ENCODE assay signal across 7 cellular contexts in the genomic region with DNA sequence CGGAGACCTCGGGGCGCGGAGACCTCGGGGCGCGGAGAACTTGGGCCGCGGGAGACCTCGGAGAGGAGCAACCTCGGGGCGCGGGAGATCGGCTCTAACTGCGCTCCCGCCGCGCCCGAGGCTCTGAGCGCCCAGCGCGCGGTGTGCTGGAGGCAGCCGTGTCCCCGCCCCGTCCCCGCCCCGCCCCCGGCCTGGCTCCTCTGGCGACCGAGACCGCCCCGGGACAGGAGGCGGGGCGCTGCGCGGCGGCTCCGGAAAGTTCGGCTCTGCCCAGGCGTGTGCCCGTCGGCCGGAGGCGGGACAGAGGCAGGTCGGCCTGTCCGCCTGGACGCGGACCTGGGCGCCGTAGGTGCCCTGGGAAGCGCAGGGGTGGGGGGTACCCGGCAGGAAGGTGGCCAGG. TPM values are rescaled to one million over a fixed set of nuclear protein-coding genes. Genes with fewer than 3 reads are reported as not detected.
DNase-seq lines count a peak whose midpoint lies in the region; ATAC-seq lines count a peak whose summit lies in the region.
"Not testable (repeated sequence)": the region's sequence is repeated elsewhere in the genome, so short reads cannot be mapped to it uniquely, and the experiment has no call there.

A gene with protein sequence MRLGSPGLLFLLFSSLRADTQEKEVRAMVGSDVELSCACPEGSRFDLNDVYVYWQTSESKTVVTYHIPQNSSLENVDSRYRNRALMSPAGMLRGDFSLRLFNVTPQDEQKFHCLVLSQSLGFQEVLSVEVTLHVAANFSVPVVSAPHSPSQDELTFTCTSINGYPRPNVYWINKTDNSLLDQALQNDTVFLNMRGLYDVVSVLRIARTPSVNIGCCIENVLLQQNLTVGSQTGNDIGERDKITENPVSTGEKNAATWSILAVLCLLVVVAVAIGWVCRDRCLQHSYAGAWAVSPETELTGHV (minus strand): TSS at position 102 of the 400 bp plus-strand sequence. CDS start 126 bp downstream, outside the sequence.

- H3K36me3 Mint-ChIP-seq in activated CD8-positive, alpha-beta memory T cell treated with anti-CD3 and anti-CD28 coated beads, Interleukin-2, amount 10 ng/mL, durations not matched to agents 7 days and 5 days; naive thymus-derived CD4-positive, alpha-beta T cell: not testable (repeated sequence)

- POLR2A ChIA-PET in naive thymus-derived CD4-positive, alpha-beta T cell (lab: Charles Lee), result not testable (repeated sequence)

- ATAC-seq in GM18867 (IDR thresholded peaks at IDR 0.05; ENCODE audit: unreplicated experiment) (peak; percentile 38), GM21528 (IDR thresholded peaks at IDR 0.05; ENCODE audit: low FRiP score, unreplicated experiment) (peak; percentile 43), HG02852 (IDR thresholded peaks at IDR 0.05; ENCODE audit: unreplicated experiment) (peak; percentile 31), HG03521 (IDR thresholded peaks at IDR 0.05; ENCODE audit: unreplicated experiment) (peak; percentile 41), Right ventricle myocardium inferior (peak; percentile 92)
- peak; percentile 64 for ATAC-seq in activated CD8-positive, alpha-beta memory T cell treated with anti-CD3 and anti-CD28 coated beads, Interleukin-2, amount 10 ng/mL, durations not matched to agents 7 days and 5 days
- ATAC-seq in naive thymus-derived CD4-positive, alpha-beta T cell, result peak; percentile 74

- not testable (repeated sequence) for H3K27ac Mint-ChIP-seq in activated CD8-positive, alpha-beta memory T cell treated with anti-CD3 and anti-CD28 coated beads, Interleukin-2, amount 10 ng/mL, durations not matched to agents 7 days and 5 days; naive thymus-derived CD4-positive, alpha-beta T cell

- not testable (repeated sequence) for H3K4me1 Mint-ChIP-seq in activated CD8-positive, alpha-beta memory T cell treated with anti-CD3 and anti-CD28 coated beads, Interleukin-2, amount 10 ng/mL, durations not matched to agents 7 days and 5 days; naive thymus-derived CD4-positive, alpha-beta T cell

- CTCF ChIA-PET in activated CD8-positive, alpha-beta memory T cell treated with anti-CD3 and anti-CD28 coated beads, Interleukin-2, amount 10 ng/mL, durations not matched to agents 7 days and 5 days (lab: Charles Lee); naive thymus-derived CD4-positive, alpha-beta T cell (lab: Charles Lee): not testable (repeated sequence)

- not testable (repeated sequence) for H3K9me3 ChIP-seq in naive thymus-derived CD4-positive, alpha-beta T cell (ENCODE audit: control insufficient read depth in 2 of 3, low read length in 3 of 3)

- not testable (repeated sequence) for H3K4me1 ChIP-seq in naive thymus-derived CD4-positive, alpha-beta T cell (ENCODE audit: control insufficient read depth in 2 of 2, insufficient read depth in 2 of 2, low read length in 2 of 2)

- not testable (repeated sequence) for H3K36me3 ChIP-seq in naive thymus-derived CD4-positive, alpha-beta T cell (ENCODE audit: control insufficient read depth in 2 of 3, insufficient read depth in 3 of 3, low read length in 3 of 3)

- not testable (repeated sequence) for H3K9me3 Mint-ChIP-seq in activated CD8-positive, alpha-beta memory T cell treated with anti-CD3 and anti-CD28 coated beads, Interleukin-2, amount 10 ng/mL, durations not matched to agents 7 days and 5 days (ENCODE audit: low read depth); naive thymus-derived CD4-positive, alpha-beta T cell

- not testable (repeated sequence) for H3K4me3 Mint-ChIP-seq in activated CD8-positive, alpha-beta memory T cell treated with anti-CD3 and anti-CD28 coated beads, Interleukin-2, amount 10 ng/mL, durations not matched to agents 7 days and 5 days; naive thymus-derived CD4-positive, alpha-beta T cell

- H3K4me3 ChIP-seq in naive thymus-derived CD4-positive, alpha-beta T cell (ENCODE audit: low read length), result not testable (repeated sequence)

- H3K27me3 Mint-ChIP-seq in activated CD8-positive, alpha-beta memory T cell treated with anti-CD3 and anti-CD28 coated beads, Interleukin-2, amount 10 ng/mL, durations not matched to agents 7 days and 5 days; naive thymus-derived CD4-positive, alpha-beta T cell: not testable (repeated sequence)

- not testable (repeated sequence) for H3K27ac ChIP-seq in naive thymus-derived CD4-positive, alpha-beta T cell (ENCODE audit: low read depth, low read length)

- not testable (repeated sequence) for H3K27me3 ChIP-seq in naive thymus-derived CD4-positive, alpha-beta T cell (ENCODE audit: control insufficient read depth in 2 of 2, insufficient read depth in 2 of 2, low read length in 2 of 2)

- not testable (repeated sequence) for DNase-seq in activated CD8-positive, alpha-beta memory T cell treated with anti-CD3 and anti-CD28 coated beads, Interleukin-2, amount 10 ng/mL, durations not matched to agents 7 days and 5 days; Right ventricle myocardium inferior (ENCODE audit: missing footprints); naive thymus-derived CD4-positive, alpha-beta T cell

- intact Hi-C loops in Right ventricle myocardium inferior (cut with DNase I); naive thymus-derived CD4-positive, alpha-beta T cell (cut with micrococcal nuclease): not testable (repeated sequence)

RNA-seq across cellular contexts. Expression of the gene that starts here (rescaled TPM):
- total RNA-seq in activated CD8-positive, alpha-beta memory T cell treated with anti-CD3 and anti-CD28 coated beads, Interleukin-2, amount 10 ng/mL, durations not matched to agents 7 days and 5 days, result 1 to 10 TPM; 1.1 to 1.7 TPM
- 4.9 TPM for total RNA-seq in Right ventricle myocardium inferior
- 10 to 100 TPM in 3 of 5 experiments, 1 to 10 TPM in 2; 3.3 to 20.4 (median 10.7) TPM for total RNA-seq in naive thymus-derived CD4-positive, alpha-beta T cell
- 1 to 10 TPM in 1 of 2 donors, under 1 TPM in 1; 0.45 to 3.6 TPM for polyA plus RNA-seq in naive thymus-derived CD4-positive, alpha-beta T cell

Comparison
In these comparisons a context has a peak if more than half of its experiments do, and no peak if none do; other contexts are left out.
1. ATAC-seq: peak in every context shown above with its lines; median percentile 92 in Right ventricle myocardium inferior; 74 in naive thymus-derived CD4-positive, alpha-beta T cell; 64 in activated CD8-positive, alpha-beta memory T cell treated with anti-CD3 and anti-CD28 coated beads, Interleukin-2, amount 10 ng/mL, durations not matched to agents 7 days and 5 days; 43 in GM21528; 41 in HG03521; 38 in GM18867; 31 in HG02852.